In the genomic region with DNA sequence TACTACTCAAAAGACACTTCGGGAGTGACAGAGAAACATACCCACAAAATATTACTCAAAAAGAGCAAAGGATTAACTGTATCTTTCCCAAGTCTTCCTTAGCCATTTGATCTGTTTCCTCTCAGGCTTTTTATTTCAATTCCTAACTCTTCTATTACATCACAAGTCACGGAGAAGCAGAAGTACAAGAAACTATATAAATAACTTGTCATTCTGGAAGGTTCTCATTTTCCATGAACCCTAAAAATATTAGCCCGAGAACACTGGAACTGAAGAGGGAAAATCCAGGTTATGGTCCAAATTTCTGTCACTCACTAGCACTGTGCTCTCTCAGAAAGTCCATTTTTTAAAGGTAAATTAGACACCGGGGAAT, we compare ENCODE assay signal across 12 cellular contexts.
"Had no signal": no experiment of that assay in that cellular context is flagged by ENCODE, and none has a peak within 500 bp of the region (broad histone marks: within the 10 kb centered on the region; RNA-seq: fewer than 3 reads in every experiment).

No MANE protein-coding gene starts in this region.

- ATAC-seq: natural killer cell treated with Interleukin-12 subunit alpha and Interleukin-12 subunit beta and Interleukin-15 and Interleukin-18, amount 100 ng/mL, for 72 hours had no signal

- DNase-seq: activated CD4-positive, alpha-beta memory T cell treated with anti-CD3 and anti-CD28 coated beads for 36 hours; activated CD4-positive, alpha-beta T cell treated with anti-CD3 and anti-CD28 coated beads for 1 hour; activated naive CD8-positive, alpha-beta T cell treated with anti-CD3 and anti-CD28 coated beads, Interleukin-2, amount 10 ng/mL, durations not matched to agents 7 days and 5 days; activated T-cell treated with anti-CD3 and anti-CD28 coated beads, Interleukin-2, amount 50 U/mL, for 48 hours; aorta; immature natural killer cell; mucosa of descending colon; psoas muscle; T-helper 9 cell; thyroid gland had no signal

- H3K4me3 ChIP-seq: mucosa of descending colon, psoas muscle, skin epidermis, thyroid gland had no signal

- H3K27ac ChIP-seq: psoas muscle had no signal

- H3K9me3 ChIP-seq: mucosa of descending colon, psoas muscle, thyroid gland had no signal

- H3K36me3 ChIP-seq: thyroid gland had no signal

- H3K27me3 ChIP-seq: thyroid gland had no signal
